1 cellular context compared by ENCODE assay signal in the genomic region with DNA sequence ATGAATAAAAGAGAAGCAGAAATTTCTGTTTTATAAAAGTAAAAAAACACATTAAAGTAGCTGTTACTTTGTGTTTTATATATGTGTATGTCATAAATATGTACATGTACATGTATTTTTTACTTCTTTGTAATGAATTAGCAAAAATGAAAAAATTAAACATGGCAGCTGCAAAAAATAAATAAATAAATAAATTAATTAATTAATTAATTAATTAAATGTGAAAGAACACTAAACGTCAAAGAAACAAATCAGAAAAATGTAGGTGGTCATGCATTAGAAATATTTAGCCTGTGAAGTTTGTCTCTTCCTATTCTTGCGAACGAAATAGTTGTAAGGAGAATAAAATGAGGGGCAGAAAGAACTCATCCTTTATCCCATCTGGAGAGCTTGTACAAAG.
A peak's percentile ranks its signal among the peaks of the same experiment; 100 is the strongest.
TF ChIP-seq lines count a peak whose summit lies in the region.

No MANE protein-coding gene starts in this region.

TF ChIP-seq in HEK293, 187 proteins besides CTCF, POLR2A, EP300 and RAD21 (continued from another document and continues in another):
- TF ChIP-seq ZNF280D (tag by site-specific recombination; IDR thresholded peaks at IDR 0.05) = no peak
- no peak for TF ChIP-seq ZNF529 (tag by site-specific recombination; IDR thresholded peaks at IDR 0.05; ENCODE audit: insufficient replicate concordance)
- no peak for TF ChIP-seq ZNF274 (IDR thresholded peaks at IDR 0.05; ENCODE audit: low read length)
- TF ChIP-seq ZNF274 (tag by site-specific recombination; IDR thresholded peaks at IDR 0.05; ENCODE audit: borderline replicate concordance) = no peak
- TF ChIP-seq, protein P1, sequence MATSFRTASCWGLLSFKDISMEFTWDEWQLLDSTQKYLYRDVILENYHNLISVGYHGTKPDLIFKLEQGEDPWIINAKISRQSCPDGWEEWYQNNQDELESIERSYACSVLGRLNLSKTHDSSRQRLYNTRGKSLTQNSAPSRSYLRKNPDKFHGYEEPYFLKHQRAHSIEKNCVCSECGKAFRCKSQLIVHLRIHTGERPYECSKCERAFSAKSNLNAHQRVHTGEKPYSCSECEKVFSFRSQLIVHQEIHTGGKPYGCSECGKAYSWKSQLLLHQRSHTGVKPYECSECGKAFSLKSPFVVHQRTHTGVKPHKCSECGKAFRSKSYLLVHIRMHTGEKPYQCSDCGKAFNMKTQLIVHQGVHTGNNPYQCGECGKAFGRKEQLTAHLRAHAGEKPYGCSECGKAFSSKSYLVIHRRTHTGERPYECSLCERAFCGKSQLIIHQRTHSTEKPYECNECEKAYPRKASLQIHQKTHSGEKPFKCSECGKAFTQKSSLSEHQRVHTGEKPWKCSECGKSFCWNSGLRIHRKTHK (tag by site-specific recombination; IDR thresholded peaks at IDR 0.05) = no peak
- TF ChIP-seq ZBTB21 (tag by site-specific recombination; IDR thresholded peaks at IDR 0.05) = no peak
- TF ChIP-seq ZNF140 (tag by site-specific recombination; IDR thresholded peaks at IDR 0.05) = no peak; the same call in 1 of the 2 replicates
- TF ChIP-seq SP2 (tag by site-specific recombination; IDR thresholded peaks at IDR 0.05) = no peak
- TF ChIP-seq YY2 (tag by site-specific recombination; IDR thresholded peaks at IDR 0.05) = no peak
- no peak for TF ChIP-seq ZNF23 (tag by site-specific recombination; IDR thresholded peaks at IDR 0.05; ENCODE audit: borderline replicate concordance)
- TF ChIP-seq IKZF3 (tag by site-specific recombination; IDR thresholded peaks at IDR 0.05) = no peak
- TF ChIP-seq ZBTB10 (tag by site-specific recombination; IDR thresholded peaks at IDR 0.05) = no peak
- no peak for TF ChIP-seq KLF7 (tag by site-specific recombination; IDR thresholded peaks at IDR 0.05; ENCODE audit: borderline replicate concordance)
- no peak for TF ChIP-seq ZNF184 (tag by site-specific recombination; IDR thresholded peaks at IDR 0.05)
- TF ChIP-seq OVOL3 (tag by site-specific recombination; IDR thresholded peaks at IDR 0.05) = no peak
- TF ChIP-seq, protein P2, sequence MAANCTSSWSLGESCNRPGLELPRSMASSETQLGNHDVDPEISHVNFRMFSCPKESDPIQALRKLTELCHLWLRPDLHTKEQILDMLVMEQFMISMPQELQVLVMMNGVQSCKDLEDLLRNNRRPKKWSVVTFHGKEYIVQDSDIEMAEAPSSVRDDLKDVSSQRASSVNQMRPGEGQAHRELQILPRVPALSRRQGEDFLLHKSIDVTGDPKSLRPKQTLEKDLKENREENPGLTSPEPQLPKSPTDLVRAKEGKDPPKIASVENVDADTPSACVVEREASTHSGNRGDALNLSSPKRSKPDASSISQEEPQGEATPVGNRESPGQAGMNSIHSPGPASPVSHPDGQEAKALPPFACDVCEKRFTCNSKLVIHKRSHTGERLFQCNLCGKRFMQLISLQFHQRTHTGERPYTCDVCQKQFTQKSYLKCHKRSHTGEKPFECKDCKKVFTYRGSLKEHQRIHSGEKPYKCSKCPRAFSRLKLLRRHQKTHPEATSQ (tag by site-specific recombination; IDR thresholded peaks at IDR 0.05) = no peak
- TF ChIP-seq, protein P3, sequence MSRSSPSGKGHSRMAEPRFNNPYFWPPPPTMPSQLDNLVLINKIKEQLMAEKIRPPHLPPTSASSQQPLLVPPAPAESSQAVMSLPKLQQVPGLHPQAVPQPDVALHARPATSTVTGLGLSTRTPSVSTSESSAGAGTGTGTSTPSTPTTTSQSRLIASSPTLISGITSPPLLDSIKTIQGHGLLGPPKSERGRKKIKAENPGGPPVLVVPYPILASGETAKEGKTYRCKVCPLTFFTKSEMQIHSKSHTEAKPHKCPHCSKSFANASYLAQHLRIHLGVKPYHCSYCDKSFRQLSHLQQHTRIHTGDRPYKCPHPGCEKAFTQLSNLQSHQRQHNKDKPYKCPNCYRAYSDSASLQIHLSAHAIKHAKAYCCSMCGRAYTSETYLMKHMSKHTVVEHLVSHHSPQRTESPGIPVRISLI (tag by site-specific recombination; IDR thresholded peaks at IDR 0.05) = no peak
- no peak for TF ChIP-seq ZNF354C (tag by site-specific recombination; IDR thresholded peaks at IDR 0.05; ENCODE audit: borderline replicate concordance, low read depth)
- TF ChIP-seq SCRT1 (tag by site-specific recombination; IDR thresholded peaks at IDR 0.05; ENCODE audit: borderline replicate concordance) = no peak
- no peak for TF ChIP-seq PRDM10 (tag by site-specific recombination; IDR thresholded peaks at IDR 0.05)
- TF ChIP-seq, protein P4, sequence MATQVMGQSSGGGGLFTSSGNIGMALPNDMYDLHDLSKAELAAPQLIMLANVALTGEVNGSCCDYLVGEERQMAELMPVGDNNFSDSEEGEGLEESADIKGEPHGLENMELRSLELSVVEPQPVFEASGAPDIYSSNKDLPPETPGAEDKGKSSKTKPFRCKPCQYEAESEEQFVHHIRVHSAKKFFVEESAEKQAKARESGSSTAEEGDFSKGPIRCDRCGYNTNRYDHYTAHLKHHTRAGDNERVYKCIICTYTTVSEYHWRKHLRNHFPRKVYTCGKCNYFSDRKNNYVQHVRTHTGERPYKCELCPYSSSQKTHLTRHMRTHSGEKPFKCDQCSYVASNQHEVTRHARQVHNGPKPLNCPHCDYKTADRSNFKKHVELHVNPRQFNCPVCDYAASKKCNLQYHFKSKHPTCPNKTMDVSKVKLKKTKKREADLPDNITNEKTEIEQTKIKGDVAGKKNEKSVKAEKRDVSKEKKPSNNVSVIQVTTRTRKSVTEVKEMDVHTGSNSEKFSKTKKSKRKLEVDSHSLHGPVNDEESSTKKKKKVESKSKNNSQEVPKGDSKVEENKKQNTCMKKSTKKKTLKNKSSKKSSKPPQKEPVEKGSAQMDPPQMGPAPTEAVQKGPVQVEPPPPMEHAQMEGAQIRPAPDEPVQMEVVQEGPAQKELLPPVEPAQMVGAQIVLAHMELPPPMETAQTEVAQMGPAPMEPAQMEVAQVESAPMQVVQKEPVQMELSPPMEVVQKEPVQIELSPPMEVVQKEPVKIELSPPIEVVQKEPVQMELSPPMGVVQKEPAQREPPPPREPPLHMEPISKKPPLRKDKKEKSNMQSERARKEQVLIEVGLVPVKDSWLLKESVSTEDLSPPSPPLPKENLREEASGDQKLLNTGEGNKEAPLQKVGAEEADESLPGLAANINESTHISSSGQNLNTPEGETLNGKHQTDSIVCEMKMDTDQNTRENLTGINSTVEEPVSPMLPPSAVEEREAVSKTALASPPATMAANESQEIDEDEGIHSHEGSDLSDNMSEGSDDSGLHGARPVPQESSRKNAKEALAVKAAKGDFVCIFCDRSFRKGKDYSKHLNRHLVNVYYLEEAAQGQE (tag by site-specific recombination; IDR thresholded peaks at IDR 0.05) = peak; percentile 38; the same call in 1 of the 2 replicates
- TF ChIP-seq ZNF518A (tag by site-specific recombination; conservative IDR thresholded peaks at IDR 0.05; ENCODE audit: low read depth) = peak; percentile 51; the same call in 1 of the 2 replicates
